Comparison of ENCODE assay signal across 14 cellular contexts in genomic region chr22:41405588-41405987, GRCh38. TPM values are rescaled to one million over a fixed set of nuclear protein-coding genes. Genes with fewer than 3 reads are reported as not detected.
DNase-seq lines count a peak whose midpoint lies in the region; ATAC-seq lines count a peak whose summit lies in the region.
"Had no signal": no experiment of that assay in that cellular context is flagged by ENCODE, and none has a peak within 500 bp of the region (broad histone marks: within the 10 kb centered on the region; RNA-seq: fewer than 3 reads in every experiment).

No MANE protein-coding gene starts in this region.

- H3K27me3 Mint-ChIP-seq in activated CD4-positive, alpha-beta T cell treated with anti-CD3 and anti-CD28 coated beads, Interleukin-2, amount 10 ng/mL, durations not matched to agents 24 days and 14 days = no peaks in the 10 kb centered on the region
- H3K27me3 Mint-ChIP-seq in activated CD4-positive, alpha-beta T cell treated with anti-CD3 and anti-CD28 coated beads, Interleukin-2, amount 10 ng/mL, durations not matched to agents 7 days and 5 days = no peaks in the 10 kb centered on the region
- H3K27me3 Mint-ChIP-seq in IgD-negative memory B cell = no peaks in the 10 kb centered on the region
- no peaks in the 10 kb centered on the region for H3K27me3 Mint-ChIP-seq in activated naive CD8-positive, alpha-beta T cell treated with anti-CD3 and anti-CD28 coated beads, Interleukin-2, amount 50 U/mL, for 24 hours
- no peaks in the 10 kb centered on the region for H3K27me3 Mint-ChIP-seq in effector memory CD8-positive, alpha-beta T cell

- ATAC-seq in activated naive CD8-positive, alpha-beta T cell treated with anti-CD3 and anti-CD28 coated beads, Interleukin-2, amount 50 U/mL, for 24 hours = peak; percentile 31
- ATAC-seq in stimulated activated effector memory CD8-positive, alpha-beta T cell treated with anti-CD3 and anti-CD28 coated beads, Interleukin-12 subunit alpha, Interleukin-12 subunit beta, amount 100 ng/mL, for 72 hours = peak; percentile 38
- ATAC-seq in effector memory CD8-positive, alpha-beta T cell (replicated peaks) = no peak
- ATAC-seq in aorta (ENCODE audit: low FRiP score) = no peak

- no peaks in the 10 kb centered on the region for H3K36me3 ChIP-seq in aorta (ENCODE audit: control insufficient read depth in 1 of 2, insufficient read depth in 2 of 2, low read length in 1 of 2)
- H3K36me3 ChIP-seq: neutrophil had no signal

- H3K9me3 Mint-ChIP-seq in activated CD4-positive, alpha-beta T cell treated with anti-CD3 and anti-CD28 coated beads, Interleukin-2, amount 10 ng/mL, durations not matched to agents 24 days and 14 days = no peaks in the 10 kb centered on the region
- no peaks in the 10 kb centered on the region for H3K9me3 Mint-ChIP-seq in activated CD4-positive, alpha-beta T cell treated with anti-CD3 and anti-CD28 coated beads, Interleukin-2, amount 10 ng/mL, durations not matched to agents 7 days and 5 days
- H3K9me3 Mint-ChIP-seq in IgD-negative memory B cell = no peaks in the 10 kb centered on the region
- no peaks in the 10 kb centered on the region for H3K9me3 Mint-ChIP-seq in activated naive CD8-positive, alpha-beta T cell treated with anti-CD3 and anti-CD28 coated beads, Interleukin-2, amount 50 U/mL, for 24 hours
- H3K9me3 Mint-ChIP-seq in stimulated activated effector memory CD8-positive, alpha-beta T cell treated with anti-CD3 and anti-CD28 coated beads, Interleukin-12 subunit alpha, Interleukin-12 subunit beta, amount 100 ng/mL, for 72 hours = no peaks in the 10 kb centered on the region
- no peaks in the 10 kb centered on the region for H3K9me3 Mint-ChIP-seq in effector memory CD8-positive, alpha-beta T cell

- POLR2A ChIA-PET in activated CD4-positive, alpha-beta T cell treated with anti-CD3 and anti-CD28 coated beads, Interleukin-2, amount 10 ng/mL, durations not matched to agents 7 days and 5 days (lab: Charles Lee) = no interaction called here

- CTCF ChIA-PET in activated CD4-positive, alpha-beta T cell treated with anti-CD3 and anti-CD28 coated beads, Interleukin-2, amount 10 ng/mL, durations not matched to agents 7 days and 5 days (lab: Charles Lee) = interaction anchor here (0.6 to 4.5 kb wide), 3 partner anchors 21 to 120 kb away, joined by 3 to 40 read pairs (median 3); no protein-coding TSS in a partner anchor

- H3K4me1 Mint-ChIP-seq in activated CD4-positive, alpha-beta T cell treated with anti-CD3 and anti-CD28 coated beads, Interleukin-2, amount 10 ng/mL, durations not matched to agents 24 days and 14 days = peaks cover 13% of the 10 kb centered on the region
- peaks cover 12% of the 10 kb centered on the region for H3K4me1 Mint-ChIP-seq in activated CD4-positive, alpha-beta T cell treated with anti-CD3 and anti-CD28 coated beads, Interleukin-2, amount 10 ng/mL, durations not matched to agents 7 days and 5 days
- peaks cover 9 to 27% (median 21%) of the 10 kb centered on the region in 3 donors for H3K4me1 Mint-ChIP-seq in IgD-negative memory B cell
- peaks cover 28% of the 10 kb centered on the region for H3K4me1 Mint-ChIP-seq in activated naive CD8-positive, alpha-beta T cell treated with anti-CD3 and anti-CD28 coated beads, Interleukin-2, amount 50 U/mL, for 24 hours
- H3K4me1 Mint-ChIP-seq in stimulated activated effector memory CD8-positive, alpha-beta T cell treated with anti-CD3 and anti-CD28 coated beads, Interleukin-12 subunit alpha, Interleukin-12 subunit beta, amount 100 ng/mL, for 72 hours = peaks cover 20% of the 10 kb centered on the region
- H3K4me1 Mint-ChIP-seq in effector memory CD8-positive, alpha-beta T cell (ENCODE audit: low read depth in 2 of 2) = peaks cover 5 to 10% of the 10 kb centered on the region in 2 donors

- no peak overlapping the region for H3K4me3 ChIP-seq in aorta (ENCODE audit: low read length in 2 of 2)

- no peaks in the 10 kb centered on the region for H3K9me3 ChIP-seq in aorta (ENCODE audit: control insufficient read depth, low read length)
- H3K9me3 ChIP-seq: neutrophil had no signal

- H3K27ac Mint-ChIP-seq in activated CD4-positive, alpha-beta T cell treated with anti-CD3 and anti-CD28 coated beads, Interleukin-2, amount 10 ng/mL, durations not matched to agents 24 days and 14 days = peak overlapping the region; percentile 65
- H3K27ac Mint-ChIP-seq in activated CD4-positive, alpha-beta T cell treated with anti-CD3 and anti-CD28 coated beads, Interleukin-2, amount 10 ng/mL, durations not matched to agents 7 days and 5 days = no peak overlapping the region
- H3K27ac Mint-ChIP-seq in IgD-negative memory B cell = peak overlapping the region; percentile 37 to 95 (median 86)
- H3K27ac Mint-ChIP-seq in activated naive CD8-positive, alpha-beta T cell treated with anti-CD3 and anti-CD28 coated beads, Interleukin-2, amount 50 U/mL, for 24 hours = peak overlapping the region; percentile 88
- H3K27ac Mint-ChIP-seq in stimulated activated effector memory CD8-positive, alpha-beta T cell treated with anti-CD3 and anti-CD28 coated beads, Interleukin-12 subunit alpha, Interleukin-12 subunit beta, amount 100 ng/mL, for 72 hours = peak overlapping the region; percentile 83
- H3K27ac Mint-ChIP-seq in effector memory CD8-positive, alpha-beta T cell = no peak overlapping the region
- H3K27ac Mint-ChIP-seq: CD14-positive monocyte had no signal

- DNase-seq in activated CD4-positive, alpha-beta T cell treated with anti-CD3 and anti-CD28 coated beads, Interleukin-2, amount 10 ng/mL, durations not matched to agents 24 days and 14 days = no peak
- DNase-seq in activated CD4-positive, alpha-beta T cell treated with anti-CD3 and anti-CD28 coated beads, Interleukin-2, amount 10 ng/mL, durations not matched to agents 7 days and 5 days = no peak
- peak; percentile 37 for DNase-seq in activated naive CD8-positive, alpha-beta T cell treated with anti-CD3 and anti-CD28 coated beads, Interleukin-2, amount 50 U/mL, for 24 hours
- DNase-seq in stimulated activated effector memory CD8-positive, alpha-beta T cell treated with anti-CD3 and anti-CD28 coated beads, Interleukin-12 subunit alpha, Interleukin-12 subunit beta, amount 100 ng/mL, for 72 hours (ENCODE audit: low spot score in 2 of 2) = no peak
- DNase-seq in effector memory CD8-positive, alpha-beta T cell = no peak
- DNase-seq in aorta = no peak
- no peak for DNase-seq in NCI-H146 (lab: John Stamatoyannopoulos, UW)
- DNase-seq: anterior cingulate cortex, mesendoderm, NCI-H1694, T1000 had no signal

- intact Hi-C loops in activated CD4-positive, alpha-beta T cell treated with anti-CD3 and anti-CD28 coated beads, Interleukin-2, amount 10 ng/mL, durations not matched to agents 24 days and 14 days (cut with micrococcal nuclease) = loop anchor here (2.0 kb wide), 1 partner anchor 39 kb away; no protein-coding TSS in a partner anchor
- intact Hi-C loops in aorta (cut with DNase I) = no loop called here

- no peaks in the 10 kb centered on the region for H3K27me3 ChIP-seq in aorta (ENCODE audit: control insufficient read depth in 1 of 2, insufficient read depth in 2 of 2, low read length in 1 of 2)
- H3K27me3 ChIP-seq: neutrophil had no signal

- H3K4me1 ChIP-seq in aorta (ENCODE audit: control insufficient read depth in 1 of 2, insufficient read depth in 2 of 2, low read length in 2 of 2) = no peaks in the 10 kb centered on the region

- WGBS in aorta, 2 donors = 91 to 95% methylated on average over 8 of the region's 8 CpGs

- H3K4me3 Mint-ChIP-seq in activated CD4-positive, alpha-beta T cell treated with anti-CD3 and anti-CD28 coated beads, Interleukin-2, amount 10 ng/mL, durations not matched to agents 24 days and 14 days = peak overlapping the region; percentile 35
- H3K4me3 Mint-ChIP-seq in activated CD4-positive, alpha-beta T cell treated with anti-CD3 and anti-CD28 coated beads, Interleukin-2, amount 10 ng/mL, durations not matched to agents 7 days and 5 days = no peak overlapping the region
- peak overlapping the region in 2 of 4 donors; percentile 33 to 58 for H3K4me3 Mint-ChIP-seq in IgD-negative memory B cell
- peak overlapping the region; percentile 46 for H3K4me3 Mint-ChIP-seq in activated naive CD8-positive, alpha-beta T cell treated with anti-CD3 and anti-CD28 coated beads, Interleukin-2, amount 50 U/mL, for 24 hours
- H3K4me3 Mint-ChIP-seq in stimulated activated effector memory CD8-positive, alpha-beta T cell treated with anti-CD3 and anti-CD28 coated beads, Interleukin-12 subunit alpha, Interleukin-12 subunit beta, amount 100 ng/mL, for 72 hours = peak overlapping the region; percentile 31
- H3K4me3 Mint-ChIP-seq in effector memory CD8-positive, alpha-beta T cell = no peak overlapping the region
- H3K4me3 Mint-ChIP-seq: CD14-positive monocyte had no signal

- H3K27ac ChIP-seq in aorta (ENCODE audit: low read depth in 1 of 2, low read length in 2 of 2) = no peak overlapping the region
- H3K27ac ChIP-seq: neutrophil had no signal

- H3K36me3 Mint-ChIP-seq in activated CD4-positive, alpha-beta T cell treated with anti-CD3 and anti-CD28 coated beads, Interleukin-2, amount 10 ng/mL, durations not matched to agents 24 days and 14 days (ENCODE audit: low read depth) = no peaks in the 10 kb centered on the region
- H3K36me3 Mint-ChIP-seq in activated CD4-positive, alpha-beta T cell treated with anti-CD3 and anti-CD28 coated beads, Interleukin-2, amount 10 ng/mL, durations not matched to agents 7 days and 5 days (ENCODE audit: low read depth) = no peaks in the 10 kb centered on the region
- no peaks in the 10 kb centered on the region for H3K36me3 Mint-ChIP-seq in IgD-negative memory B cell
- H3K36me3 Mint-ChIP-seq in activated naive CD8-positive, alpha-beta T cell treated with anti-CD3 and anti-CD28 coated beads, Interleukin-2, amount 50 U/mL, for 24 hours (ENCODE audit: low read depth) = no peaks in the 10 kb centered on the region
- H3K36me3 Mint-ChIP-seq in stimulated activated effector memory CD8-positive, alpha-beta T cell treated with anti-CD3 and anti-CD28 coated beads, Interleukin-12 subunit alpha, Interleukin-12 subunit beta, amount 100 ng/mL, for 72 hours = peaks cover 6% of the 10 kb centered on the region
- no peaks in the 10 kb centered on the region for H3K36me3 Mint-ChIP-seq in effector memory CD8-positive, alpha-beta T cell (ENCODE audit: insufficient read depth)
- H3K36me3 Mint-ChIP-seq: CD14-positive monocyte had no signal

RNA-seq across cellular contexts. Expression of gene TEF, which starts 23.8 kb away (rescaled TPM):
- total RNA-seq in activated CD4-positive, alpha-beta T cell treated with anti-CD3 and anti-CD28 coated beads, Interleukin-2, amount 10 ng/mL, durations not matched to agents 24 days and 14 days = 2.0 and 2.1 TPM in 2 replicates
- total RNA-seq in activated CD4-positive, alpha-beta T cell treated with anti-CD3 and anti-CD28 coated beads, Interleukin-2, amount 10 ng/mL, durations not matched to agents 7 days and 5 days = 1 to 10 TPM; 3.4 to 4.7 TPM
- polyA plus RNA-seq in IgD-negative memory B cell (2.9 TPM), aorta (10 to 100 TPM in 1 of 2 donors, 1 to 10 TPM in 1; 9.0 to 19.4 TPM)
- total RNA-seq in aorta = 10 to 100 TPM in 1 of 2 donors, 1 to 10 TPM in 1; 8.6 to 23.3 TPM

RNA-seq across cellular contexts. Expression of gene TOB2, which starts 41.0 kb away (rescaled TPM):
- 41.4 and 42.7 TPM in 2 replicates for total RNA-seq in activated CD4-positive, alpha-beta T cell treated with anti-CD3 and anti-CD28 coated beads, Interleukin-2, amount 10 ng/mL, durations not matched to agents 24 days and 14 days
- 10 to 100 TPM; 31.4 to 35.1 TPM for total RNA-seq in activated CD4-positive, alpha-beta T cell treated with anti-CD3 and anti-CD28 coated beads, Interleukin-2, amount 10 ng/mL, durations not matched to agents 7 days and 5 days
- polyA plus RNA-seq in IgD-negative memory B cell (52.2 TPM), aorta (10 to 100 TPM; 12.9 to 15.5 TPM)
- 10 to 100 TPM; 47.7 to 55.9 TPM for total RNA-seq in aorta

Comparison
In these comparisons a context has a peak if more than half of its experiments do, and no peak if none do; other contexts are left out.
1. H3K27ac Mint-ChIP-seq: peak in activated CD4-positive, alpha-beta T cell treated with anti-CD3 and anti-CD28 coated beads, Interleukin-2, amount 10 ng/mL, durations not matched to agents 24 days and 14 days (single experiment), IgD-negative memory B cell (3 of 3), activated naive CD8-positive, alpha-beta T cell treated with anti-CD3 and anti-CD28 coated beads, Interleukin-2, amount 50 U/mL, for 24 hours (single experiment) and stimulated activated effector memory CD8-positive, alpha-beta T cell treated with anti-CD3 and anti-CD28 coated beads, Interleukin-12 subunit alpha, Interleukin-12 subunit beta, amount 100 ng/mL, for 72 hours (single experiment); none in activated CD4-positive, alpha-beta T cell treated with anti-CD3 and anti-CD28 coated beads, Interleukin-2, amount 10 ng/mL, durations not matched to agents 7 days and 5 days (single experiment) and effector memory CD8-positive, alpha-beta T cell (0 of 2).
2. H3K4me3 Mint-ChIP-seq: peak in activated CD4-positive, alpha-beta T cell treated with anti-CD3 and anti-CD28 coated beads, Interleukin-2, amount 10 ng/mL, durations not matched to agents 24 days and 14 days (single experiment), activated naive CD8-positive, alpha-beta T cell treated with anti-CD3 and anti-CD28 coated beads, Interleukin-2, amount 50 U/mL, for 24 hours (single experiment) and stimulated activated effector memory CD8-positive, alpha-beta T cell treated with anti-CD3 and anti-CD28 coated beads, Interleukin-12 subunit alpha, Interleukin-12 subunit beta, amount 100 ng/mL, for 72 hours (single experiment); none in activated CD4-positive, alpha-beta T cell treated with anti-CD3 and anti-CD28 coated beads, Interleukin-2, amount 10 ng/mL, durations not matched to agents 7 days and 5 days (single experiment) and effector memory CD8-positive, alpha-beta T cell (0 of 2).
3. ATAC-seq: peak in activated naive CD8-positive, alpha-beta T cell treated with anti-CD3 and anti-CD28 coated beads, Interleukin-2, amount 50 U/mL, for 24 hours (single experiment) and stimulated activated effector memory CD8-positive, alpha-beta T cell treated with anti-CD3 and anti-CD28 coated beads, Interleukin-12 subunit alpha, Interleukin-12 subunit beta, amount 100 ng/mL, for 72 hours (single experiment); none in effector memory CD8-positive, alpha-beta T cell (single experiment) and aorta (single experiment).